In the genomic region with DNA sequence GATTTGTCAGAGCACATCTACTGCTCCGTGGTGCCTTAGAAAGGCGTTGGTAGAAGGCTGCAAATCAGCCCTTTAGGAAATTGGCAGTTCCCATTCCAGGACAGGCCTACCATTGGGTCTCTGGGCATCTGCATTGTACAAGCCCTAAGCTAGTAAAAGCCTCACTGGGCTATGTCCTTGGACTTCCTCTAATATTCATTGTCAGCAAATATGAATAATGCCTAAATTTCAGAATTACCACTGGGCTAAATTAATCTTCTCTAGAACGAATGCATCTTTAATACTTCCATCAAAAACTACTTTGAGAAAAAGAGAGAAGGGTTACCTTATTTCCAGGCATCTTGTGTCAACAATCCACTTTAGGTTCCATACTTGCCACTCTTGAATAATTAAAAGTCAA, we compare ENCODE assay signal across 1 cellular context.
TF ChIP-seq lines count a peak whose summit lies in the region.

No MANE protein-coding gene starts in this region.

TF ChIP-seq in HepG2, 621 proteins besides CTCF, POLR2A, EP300 and RAD21:
- TF ChIP-seq KLF6 (CRISPR knock-in tag; IDR thresholded peaks at IDR 0.05) = no peak
- TF ChIP-seq TGIF2 (CRISPR knock-in tag; IDR thresholded peaks at IDR 0.05) = no peak
- TF ChIP-seq MAFK (conservative IDR thresholded peaks at IDR 0.05 in 1 of 2, IDR thresholded peaks at IDR 0.05 in 1 of 2; ENCODE audit: low read length in 2 of 2) = peak; percentile 62 to 83
- no peak for TF ChIP-seq TRIM22 (IDR thresholded peaks at IDR 0.05)
- TF ChIP-seq ZNF564 (CRISPR knock-in tag; IDR thresholded peaks at IDR 0.05) = no peak
- no peak for TF ChIP-seq ZBTB34 (CRISPR knock-in tag; IDR thresholded peaks at IDR 0.05)
- no peak for TF ChIP-seq RORA (CRISPR knock-in tag; IDR thresholded peaks at IDR 0.05)
- no peak for TF ChIP-seq SP4 (CRISPR knock-in tag; IDR thresholded peaks at IDR 0.05)
- no peak for TF ChIP-seq NFKB2 (CRISPR knock-in tag; IDR thresholded peaks at IDR 0.05; ENCODE audit: borderline replicate concordance)
- TF ChIP-seq CSRNP2 (CRISPR knock-in tag; conservative IDR thresholded peaks at IDR 0.05; ENCODE audit: low read depth) = no peak
- TF ChIP-seq REPIN1 (CRISPR knock-in tag; IDR thresholded peaks at IDR 0.05; ENCODE audit: borderline replicate concordance, low read depth) = no peak
- TF ChIP-seq MAFF (IDR thresholded peaks at IDR 0.05; ENCODE audit: low read depth, low read length) = peak; percentile 83
- no peak for TF ChIP-seq EHMT2 (IDR thresholded peaks at IDR 0.05; ENCODE audit: borderline replicate concordance, low read depth, low read length)
- no peak for TF ChIP-seq ZNF430 (CRISPR knock-in tag; IDR thresholded peaks at IDR 0.05)
- TF ChIP-seq, protein P1, sequence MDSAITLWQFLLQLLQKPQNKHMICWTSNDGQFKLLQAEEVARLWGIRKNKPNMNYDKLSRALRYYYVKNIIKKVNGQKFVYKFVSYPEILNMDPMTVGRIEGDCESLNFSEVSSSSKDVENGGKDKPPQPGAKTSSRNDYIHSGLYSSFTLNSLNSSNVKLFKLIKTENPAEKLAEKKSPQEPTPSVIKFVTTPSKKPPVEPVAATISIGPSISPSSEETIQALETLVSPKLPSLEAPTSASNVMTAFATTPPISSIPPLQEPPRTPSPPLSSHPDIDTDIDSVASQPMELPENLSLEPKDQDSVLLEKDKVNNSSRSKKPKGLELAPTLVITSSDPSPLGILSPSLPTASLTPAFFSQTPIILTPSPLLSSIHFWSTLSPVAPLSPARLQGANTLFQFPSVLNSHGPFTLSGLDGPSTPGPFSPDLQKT (CRISPR knock-in tag; IDR thresholded peaks at IDR 0.05; ENCODE audit: borderline replicate concordance) = no peak
